Comparison of ENCODE assay signal across 8 cellular contexts in genomic region chr17:74203439-74204240, GRCh38. TPM values are rescaled to one million over a fixed set of nuclear protein-coding genes. Genes with fewer than 3 reads are reported as not detected.
DNase-seq lines count a peak whose midpoint lies in the region; ATAC-seq and TF ChIP-seq lines count a peak whose summit lies in the region.

Gene RPL38, plus strand, starts transcription at chr17:74203678. Its CDS starts 278 bp downstream, at chr17:74203956.

- DNase-seq in Caco-2 (peak; percentile 96), HuH-7.5 (ENCODE audit: low spot score) (peak; percentile 86), activated T-cell treated with anti-CD3 and anti-CD28 coated beads for 1 hour (ENCODE audit: low read depth) (peak; percentile 96), epidermal melanocyte (ENCODE audit: insufficient read length, low spot score) (peak; percentile 95), middle frontal gyrus (ENCODE audit: extremely low spot score, low spot score) (peak; percentile 96)
- DNase-seq in stimulated activated CD8-positive, alpha-beta memory T cell treated with anti-CD3 and anti-CD28 coated beads, Interleukin-2, amount 100 ng/mL, for 48 hours (ENCODE audit: low read depth in 2 of 2): peak; percentile 93 to 97

- H3K27ac ChIP-seq in OCI-LY3 (ENCODE audit: low read length): peak within 1 kb of the TSS; percentile 50

- peaks cover 16% of the 10 kb centered on the region for H3K27me3 Mint-ChIP-seq in Caco-2 (ENCODE audit: insufficient read depth, unreplicated experiment)

- H3K9ac ChIP-seq in OCI-LY3 (ENCODE audit: low read length): peak within 1 kb of the TSS; percentile 99

- H3K4me3 Mint-ChIP-seq in Caco-2 (ENCODE audit: unreplicated experiment): peak within 1 kb of the TSS; percentile 100

- peaks cover 36% of the 10 kb centered on the region for H4K20me1 ChIP-seq in OCI-LY3 (ENCODE audit: insufficient read depth, low read length)

- H3K27me3 ChIP-seq in Caco-2 (replicated peaks; ENCODE audit: control insufficient read depth, insufficient read depth, low read length): peaks cover 1% of the 10 kb centered on the region; the same call in 1 of the 2 replicates
- H3K27me3 ChIP-seq in OCI-LY3 (ENCODE audit: low read depth, low read length): peaks cover 10% of the 10 kb centered on the region

- H3K27ac Mint-ChIP-seq in Caco-2 (ENCODE audit: unreplicated experiment): peak within 1 kb of the TSS; percentile 100

- peak; percentile 97 for TF ChIP-seq CTCF in Caco-2 (IDR thresholded peaks at IDR 0.05; ENCODE audit: insufficient read depth in 1 of 2, low read depth in 1 of 2, low read length in 1 of 2, severe bottlenecking in 1 of 2, unreplicated experiment in 1 of 2)
- TF ChIP-seq CTCF in OCI-LY3 (IDR thresholded peaks at IDR 0.05; ENCODE audit: low read depth, low read length): peak; percentile 85

- H3K9me3 ChIP-seq in Caco-2 (no peaks in the 10 kb centered on the region), OCI-LY3 (ENCODE audit: insufficient read depth, low read length) (no peaks in the 10 kb centered on the region)

- H3K9me3 Mint-ChIP-seq in Caco-2 (ENCODE audit: unreplicated experiment): no peaks in the 10 kb centered on the region

- H3K36me3 ChIP-seq in Caco-2 (ENCODE audit: control insufficient read depth, insufficient read depth, low read length) (peaks cover 9% of the 10 kb centered on the region; the same call in 1 of the 2 replicates), OCI-LY3 (replicated peaks; ENCODE audit: low read depth, low read length) (peaks cover 36% of the 10 kb centered on the region)

- H3K4me3 ChIP-seq in Caco-2 (ENCODE audit: low read depth, low read length) (peak within 1 kb of the TSS; percentile 99), OCI-LY3 (ENCODE audit: low read length) (peak within 1 kb of the TSS; percentile 100)

- peak within 1 kb of the TSS; percentile 92 for H3K4me2 ChIP-seq in OCI-LY3 (ENCODE audit: low read length)

- POLR2A ChIA-PET in Caco-2 (lab: Charles Lee): interaction anchor here (0.6 to 1.5 kb wide), 5 partner anchors 9 to 1120 kb away, joined by 3 to 14 read pairs (median 5); partner anchors contain the start of gene TTYH2

- H3K4me1 ChIP-seq in Caco-2 (peaks cover 16% of the 10 kb centered on the region), OCI-LY3 (ENCODE audit: low read length) (peaks cover 15% of the 10 kb centered on the region)

- H3K79me2 ChIP-seq in OCI-LY3 (ENCODE audit: low read length): peaks cover 51% of the 10 kb centered on the region

- ATAC-seq in GM21367 (IDR thresholded peaks at IDR 0.05; ENCODE audit: unreplicated experiment): peak; percentile 63

- intact Hi-C loops in Caco-2 (cut with micrococcal nuclease; ENCODE audit: unreplicated experiment): loop anchor here (2.0 kb wide), 1 partner anchor 93 kb away; no protein-coding TSS in a partner anchor

- peak within 1 kb of the TSS; percentile 94 for H2AFZ ChIP-seq in OCI-LY3 (ENCODE audit: low read depth, low read length)

- H3K4me1 Mint-ChIP-seq in Caco-2 (ENCODE audit: low read depth, unreplicated experiment): peaks cover 21% of the 10 kb centered on the region

- peaks cover 61% of the 10 kb centered on the region for H3K36me3 Mint-ChIP-seq in Caco-2 (ENCODE audit: insufficient read depth, unreplicated experiment)

- CTCF ChIA-PET in Caco-2 (lab: Charles Lee): interaction anchor here (0.5 to 1.1 kb wide), 6 partner anchors 11 to 1068 kb away, joined by 3 to 9 read pairs (median 6); partner anchors contain the start of gene CD300E

- TSS peak; percentile 64 for BruUV-seq in Caco-2 (replicated peaks; lab: Mats Ljungman, UMichigan)

RNA-seq across cellular contexts. Expression of gene RPL38, which starts in this region (rescaled TPM):
- total RNA-seq in Caco-2 (2022): 1,319 and 1,408 TPM in 2 replicates

Comparison
In these comparisons a context has a peak if more than half of its experiments do, and no peak if none do; other contexts are left out.
1. Peak in every context shown above with its lines: DNase-seq, ATAC-seq, H3K4me3 ChIP-seq and H3K27ac ChIP-seq.